In genomic region chr11:27468643-27469332, GRCh38 we compare ENCODE assay signal across 11 cellular contexts. TPM values are rescaled to one million over a fixed set of nuclear protein-coding genes. Genes with fewer than 3 reads are reported as not detected.
A peak's percentile ranks its signal among the peaks of the same experiment; 100 is the strongest.
DNase-seq lines count a peak whose midpoint lies in the region; ATAC-seq and TF ChIP-seq lines count a peak whose summit lies in the region.
"Had no signal": no experiment of that assay in that cellular context is flagged by ENCODE, and none has a peak within 500 bp of the region (broad histone marks: within the 10 kb centered on the region; RNA-seq: fewer than 3 reads in every experiment).

No MANE protein-coding gene starts in this region.

- intact Hi-C loops in dorsolateral prefrontal cortex (cut with DNase I) = no loop called here

- ATAC-seq in GM18502 (IDR thresholded peaks at IDR 0.05; ENCODE audit: poor library complexity, unreplicated experiment) (no peak), HG03571 (IDR thresholded peaks at IDR 0.05; ENCODE audit: unreplicated experiment) (no peak)
- ATAC-seq: SK-N-SH treated with all-trans-retinoic acid at 6 μM for 48 hours had no signal

- in situ Hi-C loops in ACHN (cut with HindIII; ENCODE audit: low pct_ligation_motif_present, low pct_unique_long_range_greater_than_20kb, low sequenced_read_pairs) = no loop called here

- peak overlapping the region in 30 of 59 donors; percentile 4 to 94 (median 78) for H3K4me3 ChIP-seq in dorsolateral prefrontal cortex

- no peak for TF ChIP-seq CTCF in dorsolateral prefrontal cortex (IDR thresholded peaks at IDR 0.05 in 54 of 56, conservative IDR thresholded peaks at IDR 0.05 in 2 of 56; ENCODE audit: low read depth in 1 of 56, partially characterized antibody in 56 of 56)

- no peaks in the 10 kb centered on the region for H3K27me3 ChIP-seq in dorsolateral prefrontal cortex

- DNase-seq in ACHN (peak; percentile 57), M059J (ENCODE audit: low read depth) (peak; percentile 95), dorsolateral prefrontal cortex (no peak), midbrain (lab: John Stamatoyannopoulos, UW) (peak; percentile 11), DMS 273 treated with DMSO at 0.1 percent for 48 hours (lab: John Stamatoyannopoulos, UW) (no peak), NCI-H2081 treated with DMSO at 0.1 percent for 48 hours (lab: John Stamatoyannopoulos, UW) (no peak)
- DNase-seq: C1 segment of cervical spinal cord, erythroblast had no signal

- peak overlapping the region in 4 of 59 donors; percentile 12 to 40 (median 33) for H3K27ac ChIP-seq in dorsolateral prefrontal cortex

RNA-seq across cellular contexts. Expression of gene LGR4, which starts 3.8 kb away (rescaled TPM):
- total RNA-seq in M059J (2014; rRNA removed; shearing (Covaris generic)) = 28.0 and 45.2 TPM in 2 replicates
- 10 to 100 TPM; 13.8 to 46.9 (median 27.6) TPM for total RNA-seq in dorsolateral prefrontal cortex

RNA-seq across cellular contexts. Expression of gene LIN7C, which starts 37.8 kb away (rescaled TPM):
- 57.9 and 68.4 TPM in 2 replicates for total RNA-seq in M059J (2014; rRNA removed; shearing (Covaris generic))
- total RNA-seq in dorsolateral prefrontal cortex = 10 to 100 TPM; 30.2 to 58.4 (median 45.7) TPM

Comparison
In these comparisons a context has a peak if more than half of its experiments do, and no peak if none do; other contexts are left out.
1. DNase-seq: peak in ACHN (single experiment), M059J (single experiment) and midbrain (single experiment); none in dorsolateral prefrontal cortex (0 of 10), DMS 273 treated with DMSO at 0.1 percent for 48 hours (single experiment) and NCI-H2081 treated with DMSO at 0.1 percent for 48 hours (single experiment).